ENCODE assay signal across 8 cellular contexts in the genomic region with DNA sequence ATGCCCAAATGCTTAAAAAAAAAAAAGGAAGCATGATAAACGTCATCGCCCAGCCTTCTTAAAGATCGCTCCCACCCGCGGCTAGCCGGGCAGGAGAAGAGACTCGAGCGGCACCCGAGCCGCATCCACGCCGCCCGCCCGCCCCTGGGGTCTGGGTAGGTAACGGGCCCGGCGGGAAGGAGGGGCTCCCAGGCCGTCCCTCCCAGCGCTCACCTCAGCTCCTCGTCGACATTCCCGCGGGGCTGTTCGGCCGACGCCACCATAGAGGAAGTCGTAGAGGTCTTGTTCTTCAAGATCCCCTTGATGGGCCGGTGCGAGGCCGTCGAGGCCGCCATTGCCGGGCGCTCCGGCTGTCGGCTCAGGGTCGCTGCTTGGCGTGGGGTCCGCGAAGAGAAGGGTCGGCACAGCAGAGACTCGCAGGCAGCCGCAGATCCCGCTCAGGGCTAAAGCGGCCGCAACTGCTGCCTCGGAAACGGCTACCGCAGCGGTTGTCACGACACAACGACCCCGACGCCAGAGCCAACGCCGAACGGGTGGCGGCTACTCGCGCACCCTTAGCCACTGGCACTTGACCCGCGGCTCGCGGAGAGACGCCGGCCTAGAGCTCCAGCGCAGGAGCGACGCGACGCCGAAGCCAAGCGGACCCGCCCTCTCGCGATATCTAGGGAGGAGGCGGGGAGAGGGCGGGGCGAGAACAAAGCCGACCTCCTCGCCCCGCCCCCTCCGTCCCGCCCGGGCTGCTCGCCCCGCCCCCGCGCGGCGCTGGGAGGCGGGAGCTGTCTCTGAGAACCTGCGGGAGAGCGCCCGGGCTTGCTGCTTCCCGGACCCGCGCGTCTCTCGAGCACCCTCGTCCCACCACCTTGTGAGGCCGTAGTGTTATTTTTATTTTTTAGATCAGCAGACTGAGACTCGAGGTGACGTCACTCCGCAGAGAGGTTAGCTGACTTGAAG. TPM values are rescaled to one million over a fixed set of nuclear protein-coding genes. Genes with fewer than 3 reads are reported as not detected.
DNase-seq lines count a peak whose midpoint lies in the region; ATAC-seq and TF ChIP-seq lines count a peak whose summit lies in the region.

A gene (minus strand): TSS at position 635 of the 951 bp plus-strand sequence. CDS start 300 bp downstream, at position 335.

- peak within 1 kb of the TSS; percentile 78 for H3K9ac ChIP-seq in KMS-11

- 0 to 1% methylated on average over 15 to 32 of the region's 105 CpGs for WGBS in esophagus squamous epithelium, 2 donors

- H3K27ac Mint-ChIP-seq in naive B cell: peak within 1 kb of the TSS; percentile 96 to 99 (median 97)
- peak within 1 kb of the TSS; percentile 79 for H3K27ac Mint-ChIP-seq in stimulated activated effector memory CD8-positive, alpha-beta T cell treated with anti-CD3 and anti-CD28 coated beads, Interleukin-12 subunit alpha, Interleukin-12 subunit beta, amount 100 ng/mL, for 72 hours

- no peaks in the 10 kb centered on the region for H3K36me3 ChIP-seq in KMS-11 (ENCODE audit: insufficient read depth)
- H3K36me3 ChIP-seq in Peyer's patch: no peaks in the 10 kb centered on the region
- no peaks in the 10 kb centered on the region for H3K36me3 ChIP-seq in esophagus squamous epithelium

- intact Hi-C loops in esophagus squamous epithelium (cut with DNase I): no loop called here

- peaks cover 50% of the 10 kb centered on the region for H3K79me2 ChIP-seq in KMS-11 (ENCODE audit: insufficient read depth, low read depth)

- no peaks in the 10 kb centered on the region for H3K9me3 Mint-ChIP-seq in naive B cell
- H3K9me3 Mint-ChIP-seq in stimulated activated effector memory CD8-positive, alpha-beta T cell treated with anti-CD3 and anti-CD28 coated beads, Interleukin-12 subunit alpha, Interleukin-12 subunit beta, amount 100 ng/mL, for 72 hours: no peaks in the 10 kb centered on the region

- H3K27ac ChIP-seq in KMS-11: peak within 1 kb of the TSS; percentile 70
- H3K27ac ChIP-seq in Peyer's patch: peak within 1 kb of the TSS; percentile 83 to 98 (median 94)
- H3K27ac ChIP-seq in esophagus squamous epithelium: peak within 1 kb of the TSS; percentile 92 to 96 (median 95)

- DNase-seq in DMS53 treated with DMSO at 0.1 percent for 48 hours (lab: John Stamatoyannopoulos, UW; ENCODE audit: unreplicated experiment) (peak; percentile 64), Peyer's patch (peak; percentile 95 to 97 (median 95)), activated T-helper 1 cell treated with Interleukin-2 at 50 U/mL for 16 hours (ENCODE audit: low read depth) (peak; percentile 89), esophagus squamous epithelium (lab: John Stamatoyannopoulos, UW) (peak; percentile 59), naive B cell (peak; percentile 91)
- peak; percentile 91 to 93 for DNase-seq in stimulated activated effector memory CD8-positive, alpha-beta T cell treated with anti-CD3 and anti-CD28 coated beads, Interleukin-12 subunit alpha, Interleukin-12 subunit beta, amount 100 ng/mL, for 72 hours (ENCODE audit: low spot score in 2 of 2)

- TF ChIP-seq CTCF in KMS-11 (conservative IDR thresholded peaks at IDR 0.05; ENCODE audit: low read depth, low read length) (no peak), Peyer's patch (IDR thresholded peaks at IDR 0.05) (no peak), esophagus squamous epithelium (IDR thresholded peaks at IDR 0.05) (peak in 1 of 6 experiments; percentile 4)

- H3K9me3 ChIP-seq in Peyer's patch (no peaks in the 10 kb centered on the region), esophagus squamous epithelium (no peaks in the 10 kb centered on the region)

- no peaks in the 10 kb centered on the region for H4K20me1 ChIP-seq in KMS-11 (ENCODE audit: insufficient read depth)

- H3K4me1 ChIP-seq in KMS-11 (ENCODE audit: low read depth, poor library complexity, severe bottlenecking) (peaks cover 71% of the 10 kb centered on the region), Peyer's patch (peaks cover 0 to 59% (median 13%) of the 10 kb centered on the region in 4 donors), esophagus squamous epithelium (peaks cover 31 to 87% (median 36%) of the 10 kb centered on the region in 3 donors)

- H3K4me2 ChIP-seq in KMS-11: peak within 1 kb of the TSS; percentile 72

- peak; percentile 95 to 98 for TF ChIP-seq POLR2A in Peyer's patch (IDR thresholded peaks at IDR 0.05)
- peak in 3 of 4 donors; percentile 86 to 99 (median 94) for TF ChIP-seq POLR2A in esophagus squamous epithelium (IDR thresholded peaks at IDR 0.05)

- peak within 1 kb of the TSS; percentile 88 to 97 (median 93) for H3K4me3 Mint-ChIP-seq in naive B cell
- H3K4me3 Mint-ChIP-seq in stimulated activated effector memory CD8-positive, alpha-beta T cell treated with anti-CD3 and anti-CD28 coated beads, Interleukin-12 subunit alpha, Interleukin-12 subunit beta, amount 100 ng/mL, for 72 hours: peak within 1 kb of the TSS; percentile 73

- H3K27me3 ChIP-seq in KMS-11 (ENCODE audit: insufficient read depth, low read depth) (no peaks in the 10 kb centered on the region), Peyer's patch (no peaks in the 10 kb centered on the region), esophagus squamous epithelium (no peaks in the 10 kb centered on the region)

- H3K36me3 Mint-ChIP-seq in naive B cell: no peaks in the 10 kb centered on the region
- H3K36me3 Mint-ChIP-seq in stimulated activated effector memory CD8-positive, alpha-beta T cell treated with anti-CD3 and anti-CD28 coated beads, Interleukin-12 subunit alpha, Interleukin-12 subunit beta, amount 100 ng/mL, for 72 hours: peaks cover 28% of the 10 kb centered on the region

- H2AFZ ChIP-seq in KMS-11 (ENCODE audit: low read depth): peak within 1 kb of the TSS; percentile 70

- peaks cover 56 to 77% (median 72%) of the 10 kb centered on the region in 3 donors for H3K4me1 Mint-ChIP-seq in naive B cell
- peaks cover 74% of the 10 kb centered on the region for H3K4me1 Mint-ChIP-seq in stimulated activated effector memory CD8-positive, alpha-beta T cell treated with anti-CD3 and anti-CD28 coated beads, Interleukin-12 subunit alpha, Interleukin-12 subunit beta, amount 100 ng/mL, for 72 hours

- H3K4me3 ChIP-seq in KMS-11 (IDR thresholded peaks at IDR 0.05; ENCODE audit: insufficient read depth, low read depth, low read length) (peak within 1 kb of the TSS; percentile 45), Peyer's patch (peak within 1 kb of the TSS; percentile 81 to 87 (median 84)), esophagus squamous epithelium (peak within 1 kb of the TSS; percentile 60 to 95 (median 83))

- peak; percentile 86 for ATAC-seq in GM21737 (IDR thresholded peaks at IDR 0.05; ENCODE audit: unreplicated experiment)
- ATAC-seq in naive B cell (ENCODE audit: low read depth in 2 of 2): peak; percentile 75 to 79
- ATAC-seq in stimulated activated effector memory CD8-positive, alpha-beta T cell treated with anti-CD3 and anti-CD28 coated beads, Interleukin-12 subunit alpha, Interleukin-12 subunit beta, amount 100 ng/mL, for 72 hours: peak; percentile 90

- no peaks in the 10 kb centered on the region for H3K27me3 Mint-ChIP-seq in naive B cell

RNA-seq across cellular contexts. Expression of the gene that starts here (rescaled TPM):
- 10 to 100 TPM; 48.2 to 79.8 (median 66.0) TPM for total RNA-seq in Peyer's patch
- total RNA-seq in esophagus squamous epithelium: 10 to 100 TPM; 31.8 to 60.5 (median 46.1) TPM
- 100 to 1,000 TPM; 171 to 265 (median 214) TPM for polyA plus RNA-seq in naive B cell (ENCODE audit: low read depth in 6 of 6)

Comparison
In these comparisons a context has a peak if more than half of its experiments do, and no peak if none do; other contexts are left out.
1. Peak in every context shown above with its lines: DNase-seq, ATAC-seq, H3K4me3 ChIP-seq and H3K27ac ChIP-seq.